ENCODE assay signal across 9 cellular contexts in genomic region chr10:35341521-35341920, GRCh38. TPM values are rescaled to one million over a fixed set of nuclear protein-coding genes. Genes with fewer than 3 reads are reported as not detected.
DNase-seq lines count a peak whose midpoint lies in the region; ATAC-seq, FAIRE-seq and TF ChIP-seq lines count a peak whose summit lies in the region.
"Had no signal": no experiment of that assay in that cellular context is flagged by ENCODE, and none has a peak within 500 bp of the region (broad histone marks: within the 10 kb centered on the region; RNA-seq: fewer than 3 reads in every experiment).

No MANE protein-coding gene starts in this region.

- CTCF ChIA-PET in A549 (lab: Yijun Ruan, JAX) (interaction anchor here (0.9 kb wide), 1 partner anchor 222 kb away, joined by 4 read pairs; no protein-coding TSS in a partner anchor), OCI-LY7 (lab: Charles Lee; ENCODE audit: unreplicated experiment) (interaction anchor here (0.6 kb wide), 1 partner anchor 218 kb away, joined by 3 read pairs; no protein-coding TSS in a partner anchor)

- H3K4me1 ChIP-seq in A549 (peaks cover 28% of the 10 kb centered on the region), OCI-LY7 (ENCODE audit: insufficient read depth, low read length, poor library complexity, severe bottlenecking) (peaks cover 39% of the 10 kb centered on the region), mesendoderm (ENCODE audit: control insufficient read depth, low read depth, low read length) (no peaks in the 10 kb centered on the region)

- TF ChIP-seq CTCF in A549 (IDR thresholded peaks at IDR 0.05) (no peak), OCI-LY7 (conservative IDR thresholded peaks at IDR 0.05; ENCODE audit: low read length) (no peak)

- H3K79me2 ChIP-seq in OCI-LY7 (ENCODE audit: insufficient read depth, low read depth, low read length) (peaks cover 66% of the 10 kb centered on the region; the same call in 1 of the 2 replicates), mesendoderm (ENCODE audit: control insufficient read depth, insufficient read depth, low read length) (peaks cover 45% of the 10 kb centered on the region)

- no peaks in the 10 kb centered on the region for H3K27me3 ChIP-seq in mesendoderm (ENCODE audit: insufficient read depth, low read length, poor library complexity)

- TF ChIP-seq EP300 in A549 (IDR thresholded peaks at IDR 0.05), result no peak

- H3K9me2 ChIP-seq in OCI-LY7 (ENCODE audit: insufficient read depth, low read length), result no peaks in the 10 kb centered on the region

- WGBS in A549 (ENCODE audit: missing lambda C conversion rate), result 90% methylated on average over 4 of the region's 4 CpGs
- 100% methylated on average over 3 of the region's 4 CpGs for WGBS in mesendoderm (ENCODE audit: extremely low coverage, insufficient coverage, low lambda C conversion rate)

- H3K4me2 ChIP-seq in A549 (0 out of 3 replicates have a peak overlapping the region, but pooled peaks have one; percentile 7), OCI-LY7 (ENCODE audit: low read length) (peak overlapping the region; percentile 48), mesendoderm (ENCODE audit: low read length) (no peak overlapping the region)

- POLR2A ChIA-PET in A549 (lab: Yijun Ruan, JAX), result no interaction called here
- POLR2A ChIA-PET in OCI-LY7 (lab: Charles Lee), result interaction anchor here (0.6 to 2.5 kb wide), 6 partner anchors 9 to 182 kb away, joined by 3 to 11 read pairs (median 3); no protein-coding TSS in a partner anchor

- no peak overlapping the region for H2AFZ ChIP-seq in OCI-LY7 (ENCODE audit: low read length)

- in situ Hi-C loops in KBM-7 (cut with MboI; ENCODE audit: low pct_unique_long_range_greater_than_20kb, low sequenced_read_pairs), result no loop called here

- ATAC-seq in A549 (no peak), GM18873 (IDR thresholded peaks at IDR 0.05; ENCODE audit: low FRiP score, unreplicated experiment) (peak; percentile 78), HG02840 (IDR thresholded peaks at IDR 0.05; ENCODE audit: low FRiP score, unreplicated experiment) (peak; percentile 51)

- peaks cover 42% of the 10 kb centered on the region for H4K20me1 ChIP-seq in OCI-LY7 (ENCODE audit: insufficient read depth, low read length)

- DNase-seq in A549 (ENCODE audit: low read depth in 1 of 2, low spot score in 1 of 2) (no peak), OCI-LY7 (ENCODE audit: low spot score) (peak; percentile 43), mesendoderm (no peak), SW 1271 (lab: John Stamatoyannopoulos, UW) (no peak), KBM-7 (no peak), DMS114 treated with DMSO at 0.1 percent for 48 hours (lab: John Stamatoyannopoulos, UW; ENCODE audit: unreplicated experiment) (no peak)

- BruUV-seq in OCI-LY7 (replicated peaks; lab: Mats Ljungman, UMichigan), result no TSS peak

- H3K27ac ChIP-seq in A549 (no peak overlapping the region), OCI-LY7 (ENCODE audit: low read depth, low read length, poor library complexity, severe bottlenecking) (no peak overlapping the region), mesendoderm (ENCODE audit: low read depth, low read length) (no peak overlapping the region)

- no peak overlapping the region for H3K4ac ChIP-seq in mesendoderm (ENCODE audit: low read depth, low read length)

- H3K36me3 ChIP-seq in OCI-LY7 (ENCODE audit: insufficient read depth, low read length), result no peaks in the 10 kb centered on the region
- H3K36me3 ChIP-seq in mesendoderm (ENCODE audit: control insufficient read depth, insufficient read depth, low read length), result no peaks in the 10 kb centered on the region

- H3K18ac ChIP-seq in mesendoderm (ENCODE audit: low read length), result no peak overlapping the region

- TF ChIP-seq POLR2A in A549 (IDR thresholded peaks at IDR 0.05; ENCODE audit: low read length), result no peak

- no peak overlapping the region for H3K56ac ChIP-seq in mesendoderm (ENCODE audit: low read length)

- peaks cover 18% of the 10 kb centered on the region for H3K79me1 ChIP-seq in mesendoderm (ENCODE audit: low read length)

- H3K9me3 ChIP-seq in A549 (no peaks in the 10 kb centered on the region), OCI-LY7 (ENCODE audit: low read length) (no peaks in the 10 kb centered on the region)

- no peak overlapping the region for H4K5ac ChIP-seq in mesendoderm (ENCODE audit: low read length)

- H2BK5ac ChIP-seq in mesendoderm (ENCODE audit: low read length), result no peak overlapping the region

- no peak overlapping the region for H2BK15ac ChIP-seq in mesendoderm (replicated peaks; ENCODE audit: low read depth)

- intact Hi-C loops in OCI-LY7 (cut with micrococcal nuclease; ENCODE audit: unreplicated experiment), result no loop called here

- no peak overlapping the region for H3K23ac ChIP-seq in mesendoderm (ENCODE audit: low read length)

- FAIRE-seq in A549 (lab: Jason Lieb, UNC), result no peak
- FAIRE-seq: keratinocyte had no signal

- H3K4me3 ChIP-seq in A549 (no peak overlapping the region), OCI-LY7 (ENCODE audit: low read depth, low read length, poor library complexity, severe bottlenecking) (no peak overlapping the region), mesendoderm (ENCODE audit: low read length) (no peak overlapping the region)

- H2BK120ac ChIP-seq in mesendoderm (ENCODE audit: low read depth, low read length), result no peak overlapping the region

- H2AK5ac ChIP-seq in mesendoderm (ENCODE audit: low read length), result no peak overlapping the region

- H4K8ac ChIP-seq in mesendoderm (ENCODE audit: low read depth, low read length), result no peak overlapping the region

- TF ChIP-seq RAD21 in A549 (conservative IDR thresholded peaks at IDR 0.05 in 1 of 2, IDR thresholded peaks at IDR 0.05 in 1 of 2), result no peak

- H3K9ac ChIP-seq in mesendoderm (ENCODE audit: low read length), result no peak overlapping the region

TF ChIP-seq in A549, 52 proteins besides CTCF, POLR2A, EP300 and RAD21:
- no peak for TF ChIP-seq MAZ (IDR thresholded peaks at IDR 0.05; ENCODE audit: borderline replicate concordance, low read depth, low read length)
- TF ChIP-seq CBX8 (IDR thresholded peaks at IDR 0.05), result no peak

RNA-seq across cellular contexts. Expression of gene CCNY, which starts 5.2 kb away (rescaled TPM):
- polyA plus RNA-seq in A549 (2011; rRNA removed) (55.5 and 60.6 TPM in 2 replicates), A549 (2017; fragmentation: RNase III; extraction: RNeasy Plus Mini Kit Qiagen cat#74134 plus additional on column Dnase treatment) (26.6 to 32.1 TPM (median 28.1 TPM) in 3 replicates)
- polyA plus RNA-seq in A549 (2012; cell fraction: cytosol; rRNA removed), result 16.6 and 26.4 TPM in 2 replicates
- 11.6 and 23.0 TPM in 2 replicates for polyA plus RNA-seq in A549 (2012; cell fraction: nucleus; rRNA removed)
- polyA minus RNA-seq in A549 (2011; rRNA and poly(A)+ RNA removed), result 57.3 and 58.3 TPM in 2 replicates
- 37.0 and 40.6 TPM in 2 replicates for total RNA-seq in OCI-LY7 (2014; rRNA removed; shearing (Covaris generic))
- total RNA-seq in OCI-LY7 (2022), result 55.8 and 63.0 TPM in 2 replicates
- 36.6 TPM for polyA plus RNA-seq in mesendoderm (2013, experiment 1 of 2)
- polyA plus RNA-seq in mesendoderm (2013, experiment 2 of 2), result 36.9 TPM

Comparison
In these comparisons a context has a peak if more than half of its experiments do, and no peak if none do; other contexts are left out.
1. ATAC-seq: peak in GM18873 (single experiment) and HG02840 (single experiment); none in A549 (0 of 2).